In genomic region chr16:3780570-3780969, GRCh38 we compare ENCODE assay signal across 9 cellular contexts.
A peak's percentile ranks its signal among the peaks of the same experiment; 100 is the strongest.
DNase-seq lines count a peak whose midpoint lies in the region; ATAC-seq, FAIRE-seq and TF ChIP-seq lines count a peak whose summit lies in the region.
"Had no signal": no experiment of that assay in that cellular context is flagged by ENCODE, and none has a peak within 500 bp of the region (broad histone marks: within the 10 kb centered on the region; RNA-seq: fewer than 3 reads in every experiment).

No MANE protein-coding gene starts in this region.

- H3K27me3 ChIP-seq in breast epithelium (no peaks in the 10 kb centered on the region), OCI-LY1 (ENCODE audit: insufficient read depth, low read length) (no peaks in the 10 kb centered on the region), endothelial cell of umbilical vein (ENCODE audit: control insufficient read depth in 2 of 2, insufficient read depth in 2 of 2, low read length in 2 of 2) (no peaks in the 10 kb centered on the region), H7 (ENCODE audit: control insufficient read depth, insufficient read depth, low read length) (no peaks in the 10 kb centered on the region)

- H3K4me2 ChIP-seq in OCI-LY1 (ENCODE audit: low read length) (no peak overlapping the region), endothelial cell of umbilical vein (ENCODE audit: insufficient read depth, low read length) (no peak overlapping the region)

- H3K79me2 ChIP-seq in OCI-LY1 (ENCODE audit: insufficient read depth, low read length) (no peaks in the 10 kb centered on the region), endothelial cell of umbilical vein (ENCODE audit: control insufficient read depth, insufficient read depth, low read length) (peaks cover 13% of the 10 kb centered on the region)

- BruUV-seq in MCF 10A (replicated peaks; lab: Mats Ljungman, UMichigan) (no TSS peak), endothelial cell of umbilical vein (replicated peaks; lab: Mats Ljungman, UMichigan) (no TSS peak)

- H3K27me3 Mint-ChIP-seq in MCF 10A (ENCODE audit: insufficient read depth, unreplicated experiment): no peaks in the 10 kb centered on the region
- H3K27me3 Mint-ChIP-seq in stimulated activated naive B cell treated with anti-CD40 and anti-IgM and Interleukin-4, amounts not matched to agents 10 μg/mL and 1 μg/mL and 100 μg/mL, for 72 hours: no peaks in the 10 kb centered on the region
- H3K27me3 Mint-ChIP-seq: dendritic cell treated with granulocyte-macrophage colony-stimulating factor and Interleukin-4, amounts not matched to agents 40 ng/mL and 50 ng/mL, for 4 days had no signal

- CTCF ChIA-PET in MCF 10A (lab: Yijun Ruan, JAX) (interaction anchor here (0.6 to 1.0 kb wide), 2 partner anchors 11 to 91 kb away, joined by 3 read pairs; no protein-coding TSS in a partner anchor), endothelial cell of umbilical vein (lab: Charles Lee) (interaction anchor here (0.6 to 1.5 kb wide), 5 partner anchors 8 to 134 kb away, joined by 3 to 7 read pairs (median 4); partner anchors contain the start of gene CREBBP)

- H3K36me3 Mint-ChIP-seq in MCF 10A (ENCODE audit: insufficient read depth, unreplicated experiment): peaks cover 64% of the 10 kb centered on the region
- H3K36me3 Mint-ChIP-seq in stimulated activated naive B cell treated with anti-CD40 and anti-IgM and Interleukin-4, amounts not matched to agents 10 μg/mL and 1 μg/mL and 100 μg/mL, for 72 hours: peaks cover 32 to 36% of the 10 kb centered on the region in 2 donors

- peak; percentile 14 for TF ChIP-seq CTCF in MCF 10A (IDR thresholded peaks at IDR 0.05; ENCODE audit: unreplicated experiment)
- no peak for TF ChIP-seq CTCF in breast epithelium (IDR thresholded peaks at IDR 0.05)
- TF ChIP-seq CTCF in OCI-LY1 (IDR thresholded peaks at IDR 0.05; ENCODE audit: low read length): peak; percentile 45
- TF ChIP-seq CTCF in endothelial cell of umbilical vein (IDR thresholded peaks at IDR 0.05; ENCODE audit: extremely low read depth in 1 of 2, insufficient read depth in 1 of 2, low read depth in 1 of 2, low read length in 2 of 2): no peak

- H3K9me3 ChIP-seq in breast epithelium (no peaks in the 10 kb centered on the region), OCI-LY1 (ENCODE audit: low read length) (no peaks in the 10 kb centered on the region), endothelial cell of umbilical vein (replicated peaks; ENCODE audit: control insufficient read depth, insufficient read depth, low read length) (no peaks in the 10 kb centered on the region)

- no peak overlapping the region for H2AFZ ChIP-seq in OCI-LY1 (ENCODE audit: low read length)
- H2AFZ ChIP-seq in endothelial cell of umbilical vein (ENCODE audit: low read depth, low read length): no peak overlapping the region

- H4K20me1 ChIP-seq in OCI-LY1 (ENCODE audit: insufficient read depth, low read length): no peaks in the 10 kb centered on the region
- peaks cover 4% of the 10 kb centered on the region for H4K20me1 ChIP-seq in endothelial cell of umbilical vein (replicated peaks; ENCODE audit: control insufficient read depth, extremely low read depth, insufficient read depth, low read length)

- ATAC-seq in stimulated activated naive B cell treated with anti-CD40 and anti-IgM and Interleukin-4, amounts not matched to agents 10 μg/mL and 1 μg/mL and 100 μg/mL, for 72 hours (replicated peaks): peak; percentile 72 to 81
- no peak for ATAC-seq in HG03025 (IDR thresholded peaks at IDR 0.05; ENCODE audit: low FRiP score, unreplicated experiment)
- no peak for ATAC-seq in HG03439 (IDR thresholded peaks at IDR 0.05; ENCODE audit: unreplicated experiment)

- intact Hi-C loops in MCF 10A (cut with micrococcal nuclease) (no loop called here), breast epithelium (cut with DNase I; ENCODE audit: low total_unique reads) (loop anchor here (10.0 kb wide), 1 partner anchor 564 kb away; no protein-coding TSS in a partner anchor), endothelial cell of umbilical vein (cut with micrococcal nuclease) (no loop called here)

- H3K4me1 ChIP-seq in breast epithelium (no peaks in the 10 kb centered on the region), OCI-LY1 (ENCODE audit: insufficient read depth, low read length, severe bottlenecking) (no peaks in the 10 kb centered on the region), endothelial cell of umbilical vein (ENCODE audit: control insufficient read depth, extremely low read depth, insufficient read depth, low read length) (no peaks in the 10 kb centered on the region)

- H3K9ac ChIP-seq in OCI-LY1 (ENCODE audit: low read length) (no peak overlapping the region), endothelial cell of umbilical vein (replicated peaks; ENCODE audit: extremely low read depth, insufficient read depth, low read length) (no peak overlapping the region)

- TF ChIP-seq POLR2A in breast epithelium (IDR thresholded peaks at IDR 0.05) (no peak), endothelial cell of umbilical vein (IDR thresholded peaks at IDR 0.05; ENCODE audit: low read depth, low read length) (no peak)

- H3K36me3 ChIP-seq in breast epithelium (no peaks in the 10 kb centered on the region), OCI-LY1 (ENCODE audit: insufficient read depth, low read length) (peaks cover 65% of the 10 kb centered on the region), endothelial cell of umbilical vein (ENCODE audit: control insufficient read depth in 2 of 2, extremely low read depth in 1 of 2, insufficient read depth in 2 of 2, low read length in 2 of 2) (peaks cover 11 to 32% of the 10 kb centered on the region in 2 experiments), H7 (replicated peaks; ENCODE audit: control insufficient read depth, insufficient read depth, low read length) (peaks cover 13% of the 10 kb centered on the region)

- H3K9me3 Mint-ChIP-seq in MCF 10A (ENCODE audit: unreplicated experiment): no peaks in the 10 kb centered on the region
- H3K9me3 Mint-ChIP-seq in stimulated activated naive B cell treated with anti-CD40 and anti-IgM and Interleukin-4, amounts not matched to agents 10 μg/mL and 1 μg/mL and 100 μg/mL, for 72 hours: no peaks in the 10 kb centered on the region
- H3K9me3 Mint-ChIP-seq: dendritic cell treated with granulocyte-macrophage colony-stimulating factor and Interleukin-4, amounts not matched to agents 40 ng/mL and 50 ng/mL, for 4 days had no signal

- no peaks in the 10 kb centered on the region for H3K9me1 ChIP-seq in endothelial cell of umbilical vein (replicated peaks; ENCODE audit: control insufficient read depth, extremely low read depth, insufficient read depth, low read length)

- H3K4me1 Mint-ChIP-seq in MCF 10A (ENCODE audit: insufficient read depth, unreplicated experiment): peaks cover 6% of the 10 kb centered on the region
- H3K4me1 Mint-ChIP-seq in stimulated activated naive B cell treated with anti-CD40 and anti-IgM and Interleukin-4, amounts not matched to agents 10 μg/mL and 1 μg/mL and 100 μg/mL, for 72 hours: peaks cover 12 to 16% of the 10 kb centered on the region in 2 donors

- H3K4me3 ChIP-seq in breast epithelium (no peak overlapping the region), OCI-LY1 (ENCODE audit: low read depth, low read length, poor library complexity, severe bottlenecking) (no peak overlapping the region), endothelial cell of umbilical vein (replicated peaks in 1 of 3; ENCODE audit: insufficient read depth in 1 of 3, low read depth in 1 of 3, low read length in 3 of 3) (no peak overlapping the region), H7 (ENCODE audit: insufficient read depth, low read depth, low read length) (no peak overlapping the region)

- POLR2A ChIA-PET in MCF 10A (lab: Yijun Ruan, JAX) (interaction anchor here (0.6 kb wide), 1 partner anchor 13 kb away, joined by 3 read pairs; no protein-coding TSS in a partner anchor), endothelial cell of umbilical vein (lab: Charles Lee) (no interaction called here)

- no peak overlapping the region for H3K27ac Mint-ChIP-seq in MCF 10A (ENCODE audit: low read depth, unreplicated experiment)
- peak overlapping the region; percentile 38 for H3K27ac Mint-ChIP-seq in stimulated activated naive B cell treated with anti-CD40 and anti-IgM and Interleukin-4, amounts not matched to agents 10 μg/mL and 1 μg/mL and 100 μg/mL, for 72 hours
- H3K27ac Mint-ChIP-seq: dendritic cell treated with granulocyte-macrophage colony-stimulating factor and Interleukin-4, amounts not matched to agents 40 ng/mL and 50 ng/mL, for 4 days had no signal

- FAIRE-seq in endothelial cell of umbilical vein (lab: Jason Lieb, UNC): peak; percentile 40

- DNase-seq in MCF 10A (ENCODE audit: unreplicated experiment): peak; percentile 11
- no peak for DNase-seq in breast epithelium (ENCODE audit: low spot score in 2 of 2)
- peak; percentile 34 for DNase-seq in endothelial cell of umbilical vein (ENCODE audit: low read depth, low spot score)
- DNase-seq in stimulated activated naive B cell treated with anti-CD40 and anti-IgM and Interleukin-4, amounts not matched to agents 10 μg/mL and 1 μg/mL and 100 μg/mL, for 72 hours: no peak
- no peak for DNase-seq in H7

- no peak overlapping the region for H3K4me3 Mint-ChIP-seq in MCF 10A (ENCODE audit: unreplicated experiment)
- no peak overlapping the region for H3K4me3 Mint-ChIP-seq in stimulated activated naive B cell treated with anti-CD40 and anti-IgM and Interleukin-4, amounts not matched to agents 10 μg/mL and 1 μg/mL and 100 μg/mL, for 72 hours
- H3K4me3 Mint-ChIP-seq: dendritic cell treated with granulocyte-macrophage colony-stimulating factor and Interleukin-4, amounts not matched to agents 40 ng/mL and 50 ng/mL, for 4 days had no signal

- dilution Hi-C loops in endothelial cell of umbilical vein (cut with MboI; ENCODE audit: extremely low pct_ligation_motif_present, low sequenced_read_pairs): no loop called here

- H3F3A ChIP-seq in OCI-LY1 (ENCODE audit: insufficient read depth, low read length): no peaks in the 10 kb centered on the region

- H3K27ac ChIP-seq in breast epithelium (no peak overlapping the region), OCI-LY1 (ENCODE audit: low read depth, low read length, poor library complexity, severe bottlenecking) (no peak overlapping the region), endothelial cell of umbilical vein (ENCODE audit: insufficient read depth, low read depth, low read length) (no peak overlapping the region)

- H3K9me2 ChIP-seq in OCI-LY1 (ENCODE audit: low read depth, low read length): no peaks in the 10 kb centered on the region

TF ChIP-seq in endothelial cell of umbilical vein, 7 proteins besides CTCF, POLR2A, EP300 and RAD21:
- no peak for TF ChIP-seq POLR2AphosphoS5 (IDR thresholded peaks at IDR 0.05; ENCODE audit: insufficient read depth, low read depth, low read length)
- TF ChIP-seq FOS (IDR thresholded peaks at IDR 0.05; ENCODE audit: borderline replicate concordance, insufficient read depth, low read length): no peak
- TF ChIP-seq GATA2 (IDR thresholded peaks at IDR 0.05; ENCODE audit: insufficient read depth, insufficient read length, low read depth, low read length): no peak

Comparison
In these comparisons a context has a peak if more than half of its experiments do, and no peak if none do; other contexts are left out.
1. DNase-seq: peak in MCF 10A (single experiment) and endothelial cell of umbilical vein (single experiment); none in breast epithelium (0 of 2), stimulated activated naive B cell treated with anti-CD40 and anti-IgM and Interleukin-4, amounts not matched to agents 10 μg/mL and 1 μg/mL and 100 μg/mL, for 72 hours (single experiment) and H7 (single experiment).
2. CTCF ChIP-seq: peak in MCF 10A (single experiment) and OCI-LY1 (single experiment); none in breast epithelium (0 of 3) and endothelial cell of umbilical vein (0 of 2).
3. ATAC-seq: peak in stimulated activated naive B cell treated with anti-CD40 and anti-IgM and Interleukin-4, amounts not matched to agents 10 μg/mL and 1 μg/mL and 100 μg/mL, for 72 hours (2 of 2); none in HG03025 (single experiment) and HG03439 (single experiment).